10 cellular contexts compared by ENCODE assay signal in the genomic region with DNA sequence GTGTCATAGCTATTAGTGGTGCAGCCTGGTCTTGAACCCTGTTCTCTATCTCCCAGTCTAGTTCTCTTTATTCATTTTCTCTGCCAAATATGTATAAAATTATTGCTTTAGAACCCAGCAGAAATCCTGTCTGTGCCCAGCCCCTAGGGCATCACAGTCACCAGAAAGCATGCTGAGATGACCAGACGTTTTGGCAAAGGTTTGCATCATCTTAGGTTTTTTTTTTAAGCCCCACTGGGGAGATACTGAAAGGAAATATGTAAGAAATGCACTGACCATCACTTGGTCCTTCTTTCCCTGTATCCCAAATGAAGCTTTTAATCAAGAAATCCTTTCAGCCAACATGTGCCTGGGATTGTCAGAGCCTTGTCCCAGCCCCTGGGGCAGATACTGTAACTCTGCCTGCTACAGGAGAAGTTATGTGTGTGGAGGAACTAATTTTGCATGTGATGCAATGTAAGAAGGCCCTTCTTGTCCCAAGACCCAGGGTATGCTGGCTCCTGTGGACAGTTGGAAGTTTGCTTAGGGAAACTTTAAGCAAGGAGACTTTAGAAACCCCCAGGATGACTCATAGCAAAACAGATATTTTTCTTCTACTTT.
DNase-seq lines count a peak whose midpoint lies in the region; TF ChIP-seq lines count a peak whose summit lies in the region.
"Had no signal": no experiment of that assay in that cellular context is flagged by ENCODE, and none has a peak within 500 bp of the region (broad histone marks: within the 10 kb centered on the region; RNA-seq: fewer than 3 reads in every experiment).

No MANE protein-coding gene starts in this region.

- peak overlapping the region in 1 of 2 donors; percentile 33 for H3K4me3 Mint-ChIP-seq in CD14-positive monocyte
- H3K4me3 Mint-ChIP-seq in activated naive CD4-positive, alpha-beta T cell treated with anti-CD3 and anti-CD28 coated beads, Interleukin-2, amount 10 ng/mL, durations not matched to agents 7 days and 5 days: no peak overlapping the region
- H3K4me3 Mint-ChIP-seq in Caco-2 (ENCODE audit: unreplicated experiment): no peak overlapping the region

- peaks cover 76 to 91% (median 83%) of the 10 kb centered on the region in 3 donors for H3K4me1 ChIP-seq in skeletal muscle tissue (ENCODE audit: control insufficient read depth in 3 of 3, insufficient read depth in 3 of 3, low read length in 3 of 3)
- peaks cover 43% of the 10 kb centered on the region for H3K4me1 ChIP-seq in Caco-2

- POLR2A ChIA-PET in Caco-2 (lab: Charles Lee): no interaction called here

- H3K27me3 Mint-ChIP-seq in CD14-positive monocyte (ENCODE audit: low read depth in 3 of 3) (peaks cover 36 to 40% (median 38%) of the 10 kb centered on the region in 3 donors), Caco-2 (ENCODE audit: insufficient read depth, unreplicated experiment) (no peaks in the 10 kb centered on the region)
- peaks cover 75% of the 10 kb centered on the region for H3K27me3 Mint-ChIP-seq in activated naive CD4-positive, alpha-beta T cell treated with anti-CD3 and anti-CD28 coated beads, Interleukin-2, amount 10 ng/mL, durations not matched to agents 7 days and 5 days

- no peak for TF ChIP-seq CTCF in CD14-positive monocyte (IDR thresholded peaks at IDR 0.05)
- TF ChIP-seq CTCF in WERI-Rb-1 (IDR thresholded peaks at IDR 0.05; ENCODE audit: low read depth, low read length): no peak
- TF ChIP-seq CTCF in Caco-2 (IDR thresholded peaks at IDR 0.05; ENCODE audit: insufficient read depth in 1 of 2, low read depth in 1 of 2, low read length in 1 of 2, severe bottlenecking in 1 of 2, unreplicated experiment in 1 of 2): no peak

- no peaks in the 10 kb centered on the region for H3K9me3 ChIP-seq in skeletal muscle tissue (ENCODE audit: control insufficient read depth in 3 of 3, low read length in 3 of 3)
- H3K9me3 ChIP-seq in WERI-Rb-1 (ENCODE audit: severe bottlenecking): no peaks in the 10 kb centered on the region
- no peaks in the 10 kb centered on the region for H3K9me3 ChIP-seq in Caco-2

- peak overlapping the region in 4 of 7 donors; percentile 4 to 69 (median 39) for H3K27ac Mint-ChIP-seq in CD14-positive monocyte
- no peak overlapping the region for H3K27ac Mint-ChIP-seq in activated naive CD4-positive, alpha-beta T cell treated with anti-CD3 and anti-CD28 coated beads, Interleukin-2, amount 10 ng/mL, durations not matched to agents 7 days and 5 days
- H3K27ac Mint-ChIP-seq in Caco-2 (ENCODE audit: unreplicated experiment): no peak overlapping the region

- H3K36me3 ChIP-seq in skeletal muscle tissue (ENCODE audit: control insufficient read depth in 3 of 3, insufficient read depth in 3 of 3, low read length in 3 of 3) (no peaks in the 10 kb centered on the region), WERI-Rb-1 (no peaks in the 10 kb centered on the region), Caco-2 (ENCODE audit: control insufficient read depth, insufficient read depth, low read length) (peaks cover 5% of the 10 kb centered on the region)

- H3K36me3 Mint-ChIP-seq in CD14-positive monocyte (peaks cover 42 to 45% of the 10 kb centered on the region in 2 donors), Caco-2 (ENCODE audit: insufficient read depth, unreplicated experiment) (peaks cover 15% of the 10 kb centered on the region)
- H3K36me3 Mint-ChIP-seq in activated naive CD4-positive, alpha-beta T cell treated with anti-CD3 and anti-CD28 coated beads, Interleukin-2, amount 10 ng/mL, durations not matched to agents 7 days and 5 days: peaks cover 1% of the 10 kb centered on the region

- H3K9me3 Mint-ChIP-seq in CD14-positive monocyte: peaks cover 0 to 4% (median 1%) of the 10 kb centered on the region in 7 donors
- no peaks in the 10 kb centered on the region for H3K9me3 Mint-ChIP-seq in activated naive CD4-positive, alpha-beta T cell treated with anti-CD3 and anti-CD28 coated beads, Interleukin-2, amount 10 ng/mL, durations not matched to agents 7 days and 5 days
- H3K9me3 Mint-ChIP-seq in Caco-2 (ENCODE audit: unreplicated experiment): no peaks in the 10 kb centered on the region
- H3K9me3 Mint-ChIP-seq: CD8-positive, alpha-beta memory T cell; neural crest cell had no signal

- H3K4me1 Mint-ChIP-seq in CD14-positive monocyte: peaks cover 68% of the 10 kb centered on the region
- H3K4me1 Mint-ChIP-seq in activated naive CD4-positive, alpha-beta T cell treated with anti-CD3 and anti-CD28 coated beads, Interleukin-2, amount 10 ng/mL, durations not matched to agents 7 days and 5 days: peaks cover 44% of the 10 kb centered on the region
- peaks cover 58% of the 10 kb centered on the region for H3K4me1 Mint-ChIP-seq in Caco-2 (ENCODE audit: low read depth, unreplicated experiment)

- H3K27ac ChIP-seq in skeletal muscle tissue (ENCODE audit: low read depth, low read length): peak overlapping the region; percentile 92
- H3K27ac ChIP-seq in WERI-Rb-1: no peak overlapping the region

- H3K9ac ChIP-seq in skeletal muscle tissue (ENCODE audit: low read depth in 1 of 3, low read length in 3 of 3): peak overlapping the region in 2 of 3 donors; percentile 16 to 94

- intact Hi-C loops in CD14-positive monocyte (cut with micrococcal nuclease): loop anchor here in 1 of 2 donors (10.0 kb wide), 1 partner anchor 65 kb away; the partner anchor contains the start of gene PPFIBP2
- intact Hi-C loops in Caco-2 (cut with micrococcal nuclease; ENCODE audit: unreplicated experiment): no loop called here

- H3K4me3 ChIP-seq in skeletal muscle tissue (ENCODE audit: low read length in 3 of 3): peak overlapping the region; percentile 68 to 82 (median 75)
- H3K4me3 ChIP-seq in WERI-Rb-1 (ENCODE audit: low read depth, low read length): no peak overlapping the region
- no peak overlapping the region for H3K4me3 ChIP-seq in Caco-2 (ENCODE audit: low read depth, low read length)

- DNase-seq in CD14-positive monocyte (ENCODE audit: low spot score): no peak
- peak; percentile 18 for DNase-seq in RPMI7951 (ENCODE audit: low read depth)
- peak; percentile 46 for DNase-seq in fibroblast of the conjunctiva (ENCODE audit: low read depth)
- DNase-seq in stimulated activated CD4-positive, alpha-beta T cell treated with anti-CD3 and anti-CD28 coated beads, Interleukin-15, amount 100 ng/mL, for 24 hours: no peak
- no peak for DNase-seq in activated naive CD4-positive, alpha-beta T cell treated with anti-CD3 and anti-CD28 coated beads, Interleukin-2, amount 10 ng/mL, durations not matched to agents 7 days and 5 days
- no peak for DNase-seq in WERI-Rb-1
- no peak for DNase-seq in Caco-2
- DNase-seq: CD8-positive, alpha-beta memory T cell had no signal

- H3K27me3 ChIP-seq in skeletal muscle tissue (ENCODE audit: control insufficient read depth in 3 of 3, insufficient read depth in 3 of 3, low read length in 3 of 3): no peaks in the 10 kb centered on the region
- no peaks in the 10 kb centered on the region for H3K27me3 ChIP-seq in WERI-Rb-1 (ENCODE audit: insufficient read depth, low read depth, severe bottlenecking)
- H3K27me3 ChIP-seq in Caco-2 (replicated peaks; ENCODE audit: control insufficient read depth, insufficient read depth, low read length): no peaks in the 10 kb centered on the region

- CTCF ChIA-PET in activated naive CD4-positive, alpha-beta T cell treated with anti-CD3 and anti-CD28 coated beads, Interleukin-2, amount 10 ng/mL, durations not matched to agents 7 days and 5 days (lab: Charles Lee): interaction anchor here (2.7 kb wide), 1 partner anchor 8 kb away, joined by 10 read pairs; no protein-coding TSS in a partner anchor
- CTCF ChIA-PET in Caco-2 (lab: Charles Lee): interaction anchor here (0.6 kb wide), 1 partner anchor 22 kb away, joined by 3 read pairs; no protein-coding TSS in a partner anchor

- no TSS peak for BruUV-seq in Caco-2 (replicated peaks; lab: Mats Ljungman, UMichigan)

Comparison
In these comparisons a context has a peak if more than half of its experiments do, and no peak if none do; other contexts are left out.
1. DNase-seq: peak in RPMI7951 (single experiment) and fibroblast of the conjunctiva (single experiment); none in CD14-positive monocyte (single experiment), stimulated activated CD4-positive, alpha-beta T cell treated with anti-CD3 and anti-CD28 coated beads, Interleukin-15, amount 100 ng/mL, for 24 hours (single experiment), activated naive CD4-positive, alpha-beta T cell treated with anti-CD3 and anti-CD28 coated beads, Interleukin-2, amount 10 ng/mL, durations not matched to agents 7 days and 5 days (single experiment), WERI-Rb-1 (single experiment) and Caco-2 (0 of 2).
2. H3K27ac Mint-ChIP-seq: peak in CD14-positive monocyte (4 of 7); none in activated naive CD4-positive, alpha-beta T cell treated with anti-CD3 and anti-CD28 coated beads, Interleukin-2, amount 10 ng/mL, durations not matched to agents 7 days and 5 days (single experiment) and Caco-2 (single experiment).
3. H3K4me3 ChIP-seq: peak in skeletal muscle tissue (3 of 3); none in WERI-Rb-1 (single experiment) and Caco-2 (single experiment).